8 cellular contexts compared by ENCODE assay signal in the genomic region with DNA sequence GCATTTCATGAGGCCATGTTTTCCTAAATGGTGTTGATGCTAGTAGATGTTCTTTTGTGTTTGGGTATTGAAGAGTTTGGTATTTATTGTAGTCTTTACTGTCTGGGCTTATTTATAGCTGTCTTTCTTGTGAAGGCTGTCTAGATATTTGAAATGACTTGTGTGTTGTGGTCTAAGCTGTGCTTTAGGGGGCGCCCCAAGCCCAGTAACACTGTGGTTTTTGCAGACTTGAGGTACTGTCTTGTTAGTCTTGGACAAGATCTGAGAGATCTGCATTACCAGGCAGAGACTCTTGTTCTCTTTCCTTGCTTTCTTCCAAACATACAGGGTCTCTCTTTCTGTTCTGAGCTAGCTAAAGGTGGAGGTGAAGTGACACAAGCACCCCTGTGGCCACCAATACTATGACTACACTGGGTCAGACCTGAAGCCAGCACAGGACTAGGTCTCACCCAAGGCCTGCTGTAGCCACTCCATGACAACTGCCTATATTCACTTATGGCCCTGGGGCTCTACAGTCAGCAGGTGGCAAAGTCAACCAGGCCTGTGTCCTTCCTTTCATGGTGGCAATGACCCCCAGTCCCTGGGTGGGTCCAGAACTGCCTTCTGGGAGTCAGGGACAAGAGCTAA.
DNase-seq lines count a peak whose midpoint lies in the region; ATAC-seq and TF ChIP-seq lines count a peak whose summit lies in the region.

No MANE protein-coding gene starts in this region.

- ATAC-seq in HG03378 (IDR thresholded peaks at IDR 0.05; ENCODE audit: unreplicated experiment): peak; percentile 62

- no peaks in the 10 kb centered on the region for H3K27me3 ChIP-seq in SJCRH30

- H3K27ac ChIP-seq in 22Rv1 (no peak overlapping the region), SJCRH30 (no peak overlapping the region)

- TF ChIP-seq CTCF in 22Rv1 (IDR thresholded peaks at IDR 0.05) (peak; percentile 47), GM13976 (IDR thresholded peaks at IDR 0.05; ENCODE audit: borderline replicate concordance, control extremely low read depth, extremely low read depth, insufficient read depth, missing control alignments) (peak; percentile 37)

- H3K4me1 ChIP-seq in SJCRH30: no peaks in the 10 kb centered on the region

- no peak overlapping the region for H3K4me3 ChIP-seq in SJCRH30

- DNase-seq in GM13976 (ENCODE audit: low spot score) (no peak), SJCRH30 (peak; percentile 26 to 57), pons (ENCODE audit: low spot score) (peak; percentile 4), DMS79 treated with DMSO at 0.1 percent for 48 hours (lab: John Stamatoyannopoulos, UW) (no peak)
- DNase-seq in effector CD8-positive, alpha-beta T cell (lab: John Stamatoyannopoulos, UW): peak; percentile 16
- no peak for DNase-seq in activated effector memory CD4-positive, alpha-beta T cell treated with Interleukin-2 at 50 U/mL for 16 hours

- no peaks in the 10 kb centered on the region for H3K36me3 ChIP-seq in SJCRH30

- no peaks in the 10 kb centered on the region for H3K9me3 ChIP-seq in SJCRH30 (replicated peaks)

- in situ Hi-C loops in GM13976 (cut with MboI; ENCODE audit: low sequenced_read_pairs, unreplicated experiment): no loop called here

Comparison
In these comparisons a context has a peak if more than half of its experiments do, and no peak if none do; other contexts are left out.
1. DNase-seq: peak in SJCRH30 (2 of 2), effector CD8-positive, alpha-beta T cell (single experiment) and pons (single experiment); none in GM13976 (single experiment), DMS79 treated with DMSO at 0.1 percent for 48 hours (single experiment) and activated effector memory CD4-positive, alpha-beta T cell treated with Interleukin-2 at 50 U/mL for 16 hours (single experiment).